Comparison of ENCODE assay signal across 8 cellular contexts in genomic region chr5:103258368-103258956, GRCh38. TPM values are rescaled to one million over a fixed set of nuclear protein-coding genes. Genes with fewer than 3 reads are reported as not detected.
DNase-seq lines count a peak whose midpoint lies in the region; ATAC-seq lines count a peak whose summit lies in the region.

TSS of gene MACIR (plus strand) at chr5:103258763. CDS start at chr5:103275920, 17,157 bp downstream.

- H3K27ac Mint-ChIP-seq in activated T-helper 2 cell treated with anti-CD3 and anti-CD28 coated beads, Interferon-gamma antibody, Interleukin-2, Interleukin-4, amounts not matched to agents 10 μg/mL and 5 μg/mL and 100 μg/mL, durations not matched to agents 14 hours and 24 hours and 36 hours, result peak within 1 kb of the TSS; percentile 75
- H3K27ac Mint-ChIP-seq in naive B cell, result peak within 1 kb of the TSS in 5 of 6 donors; percentile 38 to 92 (median 63)
- peak within 1 kb of the TSS; percentile 86 for H3K27ac Mint-ChIP-seq in stimulated activated effector memory CD8-positive, alpha-beta T cell treated with anti-CD3 and anti-CD28 coated beads, Interleukin-12 subunit alpha, Interleukin-12 subunit beta, amount 100 ng/mL, for 72 hours

- no peaks in the 10 kb centered on the region for H3K36me3 Mint-ChIP-seq in activated T-helper 2 cell treated with anti-CD3 and anti-CD28 coated beads, Interferon-gamma antibody, Interleukin-2, Interleukin-4, amounts not matched to agents 10 μg/mL and 5 μg/mL and 100 μg/mL, durations not matched to agents 14 hours and 24 hours and 36 hours (ENCODE audit: low read depth)
- no peaks in the 10 kb centered on the region for H3K36me3 Mint-ChIP-seq in naive B cell
- peaks cover 7% of the 10 kb centered on the region for H3K36me3 Mint-ChIP-seq in stimulated activated effector memory CD8-positive, alpha-beta T cell treated with anti-CD3 and anti-CD28 coated beads, Interleukin-12 subunit alpha, Interleukin-12 subunit beta, amount 100 ng/mL, for 72 hours

- intact Hi-C loops in activated T-helper 2 cell treated with anti-CD3 and anti-CD28 coated beads, Interferon-gamma antibody, Interleukin-2, Interleukin-4, amounts not matched to agents 10 μg/mL and 5 μg/mL and 100 μg/mL, durations not matched to agents 14 hours and 24 hours and 36 hours (cut with micrococcal nuclease), result loop anchor here (1.0 to 2.0 kb wide), 2 partner anchors 82 to 138 kb away; partner anchors contain the start of genes GIN1 and PPIP5K2

- DNase-seq in EH (ENCODE audit: low read depth) (peak; percentile 99), GOT3 (lab: John Stamatoyannopoulos, UW) (peak; percentile 89), LHCN-M2 (ENCODE audit: low read depth) (peak; percentile 97), RPMI8226 (peak; percentile 99), fibroblast of gingiva (ENCODE audit: low read depth) (peak; percentile 98), naive B cell (peak; percentile 92)
- DNase-seq in activated T-helper 2 cell treated with anti-CD3 and anti-CD28 coated beads, Interferon-gamma antibody, Interleukin-2, Interleukin-4, amounts not matched to agents 10 μg/mL and 5 μg/mL and 100 μg/mL, durations not matched to agents 14 hours and 24 hours and 36 hours (ENCODE audit: low spot score), result peak; percentile 92
- DNase-seq in stimulated activated effector memory CD8-positive, alpha-beta T cell treated with anti-CD3 and anti-CD28 coated beads, Interleukin-12 subunit alpha, Interleukin-12 subunit beta, amount 100 ng/mL, for 72 hours (ENCODE audit: low spot score in 2 of 2), result peak in 1 of 2 donors; percentile 92

- no peaks in the 10 kb centered on the region for H3K9me3 Mint-ChIP-seq in activated T-helper 2 cell treated with anti-CD3 and anti-CD28 coated beads, Interferon-gamma antibody, Interleukin-2, Interleukin-4, amounts not matched to agents 10 μg/mL and 5 μg/mL and 100 μg/mL, durations not matched to agents 14 hours and 24 hours and 36 hours
- H3K9me3 Mint-ChIP-seq in naive B cell, result no peaks in the 10 kb centered on the region
- no peaks in the 10 kb centered on the region for H3K9me3 Mint-ChIP-seq in stimulated activated effector memory CD8-positive, alpha-beta T cell treated with anti-CD3 and anti-CD28 coated beads, Interleukin-12 subunit alpha, Interleukin-12 subunit beta, amount 100 ng/mL, for 72 hours

- peak within 1 kb of the TSS; percentile 92 for H3K4me3 Mint-ChIP-seq in activated T-helper 2 cell treated with anti-CD3 and anti-CD28 coated beads, Interferon-gamma antibody, Interleukin-2, Interleukin-4, amounts not matched to agents 10 μg/mL and 5 μg/mL and 100 μg/mL, durations not matched to agents 14 hours and 24 hours and 36 hours (ENCODE audit: low read depth)
- H3K4me3 Mint-ChIP-seq in naive B cell, result peak within 1 kb of the TSS; percentile 85 to 94 (median 92)
- peak within 1 kb of the TSS; percentile 86 for H3K4me3 Mint-ChIP-seq in stimulated activated effector memory CD8-positive, alpha-beta T cell treated with anti-CD3 and anti-CD28 coated beads, Interleukin-12 subunit alpha, Interleukin-12 subunit beta, amount 100 ng/mL, for 72 hours

- peak; percentile 88 to 89 for ATAC-seq in naive B cell (ENCODE audit: low read depth in 2 of 2)
- ATAC-seq in stimulated activated effector memory CD8-positive, alpha-beta T cell treated with anti-CD3 and anti-CD28 coated beads, Interleukin-12 subunit alpha, Interleukin-12 subunit beta, amount 100 ng/mL, for 72 hours, result peak; percentile 93

- peaks cover 11% of the 10 kb centered on the region for H3K27me3 Mint-ChIP-seq in activated T-helper 2 cell treated with anti-CD3 and anti-CD28 coated beads, Interferon-gamma antibody, Interleukin-2, Interleukin-4, amounts not matched to agents 10 μg/mL and 5 μg/mL and 100 μg/mL, durations not matched to agents 14 hours and 24 hours and 36 hours (ENCODE audit: low read depth)
- H3K27me3 Mint-ChIP-seq in naive B cell, result peaks cover 0 to 18% (median 6%) of the 10 kb centered on the region in 3 donors

- H3K4me1 Mint-ChIP-seq in activated T-helper 2 cell treated with anti-CD3 and anti-CD28 coated beads, Interferon-gamma antibody, Interleukin-2, Interleukin-4, amounts not matched to agents 10 μg/mL and 5 μg/mL and 100 μg/mL, durations not matched to agents 14 hours and 24 hours and 36 hours (ENCODE audit: low read depth), result peaks cover 28% of the 10 kb centered on the region
- peaks cover 5 to 13% (median 12%) of the 10 kb centered on the region in 3 donors for H3K4me1 Mint-ChIP-seq in naive B cell
- peaks cover 35% of the 10 kb centered on the region for H3K4me1 Mint-ChIP-seq in stimulated activated effector memory CD8-positive, alpha-beta T cell treated with anti-CD3 and anti-CD28 coated beads, Interleukin-12 subunit alpha, Interleukin-12 subunit beta, amount 100 ng/mL, for 72 hours

RNA-seq across cellular contexts. Expression of gene MACIR, which starts in this region (rescaled TPM):
- 11.6 and 15.3 TPM in 2 replicates for total RNA-seq in LHCN-M2 (2014; rRNA removed)
- 5.8 TPM for polyA plus RNA-seq in LHCN-M2 (2012)
- total RNA-seq in activated T-helper 2 cell treated with anti-CD3 and anti-CD28 coated beads, Interferon-gamma antibody, Interleukin-2, Interleukin-4, amounts not matched to agents 10 μg/mL and 5 μg/mL and 100 μg/mL, durations not matched to agents 14 hours and 24 hours and 36 hours, result 12.3 TPM in 2 replicates
- 1 to 10 TPM; 1.4 to 7.7 (median 2.6) TPM for polyA plus RNA-seq in naive B cell (ENCODE audit: low read depth in 6 of 6)
